ENCODE assay signal across 8 cellular contexts in genomic region chrX:152632445-152633097, GRCh38. TPM values are rescaled to one million over a fixed set of nuclear protein-coding genes. Genes with fewer than 3 reads are reported as not detected.
DNase-seq lines count a peak whose midpoint lies in the region; ATAC-seq and TF ChIP-seq lines count a peak whose summit lies in the region.

No MANE protein-coding gene starts in this region.

- ATAC-seq in GM21526 (IDR thresholded peaks at IDR 0.05; ENCODE audit: low FRiP score, unreplicated experiment) = no peak

- H3K4me1 ChIP-seq in esophagus muscularis mucosa = peaks cover 0 to 1% (median 0%) of the 10 kb centered on the region in 4 donors

- DNase-seq in AG04450 (ENCODE audit: low read depth, low spot score) (peak; percentile 6), GM06990 (ENCODE audit: extremely low read depth, insufficient read length) (no peak), M059J (ENCODE audit: low read depth) (peak; percentile 55), esophagus muscularis mucosa (ENCODE audit: extremely low spot score) (peak; percentile 87), occipital lobe (lab: John Stamatoyannopoulos, UW) (peak; percentile 1), middle frontal gyrus (ENCODE audit: extremely low spot score, low spot score) (no peak)
- DNase-seq in activated CD4-positive, alpha-beta T cell treated with anti-CD3 and anti-CD28 coated beads for 48 hours = peak; percentile 56

- CTCF ChIA-PET in AG04450 (lab: Charles Lee) = interaction anchor here (0.8 to 8.3 kb wide), 11 partner anchors 8 to 1496 kb away, joined by 3 to 157 read pairs (median 3); no protein-coding TSS in a partner anchor

- H3K36me3 ChIP-seq in GM06990 (ENCODE audit: control insufficient read depth, insufficient read depth, low read length) = no peaks in the 10 kb centered on the region
- H3K36me3 ChIP-seq in esophagus muscularis mucosa = no peaks in the 10 kb centered on the region

- H3K9me3 ChIP-seq in AG04450 (ENCODE audit: control insufficient read depth, insufficient read depth, low read length) (no peaks in the 10 kb centered on the region), esophagus muscularis mucosa (no peaks in the 10 kb centered on the region)

- POLR2A ChIA-PET in AG04450 (lab: Yijun Ruan, JAX) = no interaction called here

- no peaks in the 10 kb centered on the region for H3K27me3 ChIP-seq in AG04450 (ENCODE audit: control insufficient read depth, insufficient read depth, low read length)
- no peaks in the 10 kb centered on the region; the same call in 1 of the 2 replicates for H3K27me3 ChIP-seq in GM06990 (replicated peaks; ENCODE audit: control insufficient read depth, insufficient read depth, low read length)
- peaks cover 0 to 6% (median 3%) of the 10 kb centered on the region in 4 donors for H3K27me3 ChIP-seq in esophagus muscularis mucosa

- H3K27ac ChIP-seq in AG04450 (ENCODE audit: low read depth, low read length) = no peak overlapping the region
- H3K27ac ChIP-seq in esophagus muscularis mucosa (replicated peaks in 1 of 4) = no peak overlapping the region

- no peak for TF ChIP-seq POLR2A in esophagus muscularis mucosa (IDR thresholded peaks at IDR 0.05; ENCODE audit: low read depth)

- TF ChIP-seq EP300 in esophagus muscularis mucosa (IDR thresholded peaks at IDR 0.05) = no peak

- intact Hi-C loops in esophagus muscularis mucosa (cut with DNase I) = loop anchor here (5.0 kb wide), 1 partner anchor 880 kb away; no protein-coding TSS in a partner anchor

- no peak overlapping the region for H3K4me3 ChIP-seq in AG04450 (ENCODE audit: low read depth, low read length)
- H3K4me3 ChIP-seq in GM06990 (replicated peaks; ENCODE audit: low read depth, low read length) = no peak overlapping the region
- H3K4me3 ChIP-seq in esophagus muscularis mucosa = no peak overlapping the region

- TF ChIP-seq CTCF in AG04450 (IDR thresholded peaks at IDR 0.05; ENCODE audit: low read depth, low read length) (peak; percentile 78), GM06990 (IDR thresholded peaks at IDR 0.05; ENCODE audit: insufficient read depth, low read length, poor library complexity, severe bottlenecking) (peak; percentile 91), esophagus muscularis mucosa (IDR thresholded peaks at IDR 0.05) (peak; percentile 56 to 72 (median 57))

- 40% methylated on average over 7 of the region's 7 CpGs for WGBS in esophagus muscularis mucosa

RNA-seq across cellular contexts. Expression of gene GABRQ, which starts 5.1 kb away (rescaled TPM):
- 0.05 TPM in 2 replicates for polyA plus RNA-seq in AG04450 (2011; rRNA removed)
- polyA minus RNA-seq in AG04450 (2011; rRNA and poly(A)+ RNA removed) = 0.04 and 0.05 TPM in 2 replicates
- total RNA-seq in M059J (2014; rRNA removed; shearing (Covaris generic)) = 4.8 and 8.8 TPM in 2 replicates
- total RNA-seq in esophagus muscularis mucosa (under 1 TPM in 1 of 4 donors, not detected in 3; 0.06 TPM), occipital lobe (0.47 TPM)

Comparison
In these comparisons a context has a peak if more than half of its experiments do, and no peak if none do; other contexts are left out.
1. DNase-seq: peak in AG04450 (single experiment), M059J (single experiment), activated CD4-positive, alpha-beta T cell treated with anti-CD3 and anti-CD28 coated beads for 48 hours (single experiment), esophagus muscularis mucosa (single experiment) and occipital lobe (single experiment); none in GM06990 (single experiment) and middle frontal gyrus (single experiment).
2. Peak in every context shown above with its lines, with median percentiles within 50 percentile points of each other: CTCF ChIP-seq.